In genomic region chr5:152592416-152592815, GRCh38 we compare ENCODE assay signal across 24 cellular contexts.
DNase-seq lines count a peak whose midpoint lies in the region; ATAC-seq and TF ChIP-seq lines count a peak whose summit lies in the region.
"Had no signal": no experiment of that assay in that cellular context is flagged by ENCODE, and none has a peak within 500 bp of the region (broad histone marks: within the 10 kb centered on the region; RNA-seq: fewer than 3 reads in every experiment).

No MANE protein-coding gene starts in this region.

- H3K4me3 Mint-ChIP-seq in chondrocyte (ENCODE audit: unreplicated experiment) (no peak overlapping the region), progenitor cell of endocrine pancreas (ENCODE audit: low read depth) (no peak overlapping the region)
- H3K4me3 Mint-ChIP-seq: activated CD4-positive, alpha-beta T cell treated with anti-CD3 and anti-CD28 coated beads, Interleukin-2, amount 10 ng/mL, durations not matched to agents 24 days and 14 days; CD14-positive monocyte; stimulated activated memory B cell treated with anti-CD40 and anti-IgM and Interleukin-4, amounts not matched to agents 10 μg/mL and 1 μg/mL and 100 μg/mL, for 72 hours; T-helper 2 cell treated with Interferon-gamma antibody and Interleukin-4, amounts not matched to agents 5 μg/mL and 100 μg/mL, for 36 hours had no signal

- ATAC-seq in upper lobe of left lung (ENCODE audit: low FRiP score in 2 of 2) (no peak), GM21576 (IDR thresholded peaks at IDR 0.05; ENCODE audit: unreplicated experiment) (no peak)
- ATAC-seq: HepG2; sciatic nerve; stimulated activated memory B cell treated with anti-CD40 and anti-IgM and Interleukin-4, amounts not matched to agents 10 μg/mL and 1 μg/mL and 100 μg/mL, for 72 hours had no signal

- no peaks in the 10 kb centered on the region for H3K4me1 ChIP-seq in upper lobe of left lung

- H3K27me3 Mint-ChIP-seq in chondrocyte (ENCODE audit: low read depth): no peaks in the 10 kb centered on the region
- no peaks in the 10 kb centered on the region for H3K27me3 Mint-ChIP-seq in progenitor cell of endocrine pancreas
- H3K27me3 Mint-ChIP-seq: activated CD4-positive, alpha-beta T cell treated with anti-CD3 and anti-CD28 coated beads, Interleukin-2, amount 10 ng/mL, durations not matched to agents 24 days and 14 days; stimulated activated memory B cell treated with anti-CD40 and anti-IgM and Interleukin-4, amounts not matched to agents 10 μg/mL and 1 μg/mL and 100 μg/mL, for 72 hours had no signal

- H3K27ac Mint-ChIP-seq in chondrocyte (ENCODE audit: unreplicated experiment) (no peak overlapping the region), progenitor cell of endocrine pancreas (no peak overlapping the region)
- H3K27ac Mint-ChIP-seq: activated CD4-positive, alpha-beta T cell treated with anti-CD3 and anti-CD28 coated beads, Interleukin-2, amount 10 ng/mL, durations not matched to agents 24 days and 14 days; CD14-positive monocyte; stimulated activated memory B cell treated with anti-CD40 and anti-IgM and Interleukin-4, amounts not matched to agents 10 μg/mL and 1 μg/mL and 100 μg/mL, for 72 hours; T-helper 2 cell treated with Interferon-gamma antibody and Interleukin-4, amounts not matched to agents 5 μg/mL and 100 μg/mL, for 36 hours had no signal

- 58 to 69% methylated on average over 2 of the region's 2 CpGs for WGBS in upper lobe of left lung, 2 donors

- H3K4me1 Mint-ChIP-seq in chondrocyte (ENCODE audit: low read depth) (no peaks in the 10 kb centered on the region), progenitor cell of endocrine pancreas (ENCODE audit: low read depth) (peaks cover 3% of the 10 kb centered on the region)
- H3K4me1 Mint-ChIP-seq: activated CD4-positive, alpha-beta T cell treated with anti-CD3 and anti-CD28 coated beads, Interleukin-2, amount 10 ng/mL, durations not matched to agents 24 days and 14 days; CD14-positive monocyte; stimulated activated memory B cell treated with anti-CD40 and anti-IgM and Interleukin-4, amounts not matched to agents 10 μg/mL and 1 μg/mL and 100 μg/mL, for 72 hours had no signal

- TF ChIP-seq EP300 in upper lobe of left lung (IDR thresholded peaks at IDR 0.05): no peak

- no peak for TF ChIP-seq POLR2A in upper lobe of left lung (IDR thresholded peaks at IDR 0.05)

- H3K9me3 Mint-ChIP-seq in chondrocyte (ENCODE audit: low read depth) (peaks cover 24% of the 10 kb centered on the region), progenitor cell of endocrine pancreas (ENCODE audit: low read depth) (peaks cover 15% of the 10 kb centered on the region)
- H3K9me3 Mint-ChIP-seq: activated CD4-positive, alpha-beta T cell treated with anti-CD3 and anti-CD28 coated beads, Interleukin-2, amount 10 ng/mL, durations not matched to agents 24 days and 14 days had no signal

- no peaks in the 10 kb centered on the region for H3K9me3 ChIP-seq in upper lobe of left lung

- H3K36me3 Mint-ChIP-seq in chondrocyte (ENCODE audit: low read depth) (no peaks in the 10 kb centered on the region), progenitor cell of endocrine pancreas (ENCODE audit: insufficient read depth) (no peaks in the 10 kb centered on the region)
- H3K36me3 Mint-ChIP-seq: CD14-positive monocyte; stimulated activated memory B cell treated with anti-CD40 and anti-IgM and Interleukin-4, amounts not matched to agents 10 μg/mL and 1 μg/mL and 100 μg/mL, for 72 hours had no signal

- H3K27me3 ChIP-seq in upper lobe of left lung: no peaks in the 10 kb centered on the region

- no peak overlapping the region for H3K4me3 ChIP-seq in upper lobe of left lung

- no peak overlapping the region for H3K27ac ChIP-seq in upper lobe of left lung
- H3K27ac ChIP-seq: 22Rv1 had no signal

- TF ChIP-seq CTCF in chondrocyte (IDR thresholded peaks at IDR 0.05) (peak; percentile 26), progenitor cell of endocrine pancreas (IDR thresholded peaks at IDR 0.05; ENCODE audit: unreplicated experiment) (peak; percentile 25), upper lobe of left lung (IDR thresholded peaks at IDR 0.05) (no peak)

- no peaks in the 10 kb centered on the region for H3K36me3 ChIP-seq in upper lobe of left lung

- DNase-seq in DMS 273 (lab: John Stamatoyannopoulos, UW; ENCODE audit: unreplicated experiment) (peak; percentile 2), DMS 273 treated with DMSO at 0.1 percent for 48 hours (lab: John Stamatoyannopoulos, UW) (no peak), OCI-M1 (lab: John Stamatoyannopoulos, UW) (peak; percentile 13), chondrocyte (ENCODE audit: low spot score) (no peak), progenitor cell of endocrine pancreas (ENCODE audit: low spot score, unreplicated experiment) (no peak), upper lobe of left lung (no peak), NCI-H226 (no peak)
- DNase-seq: activated CD4-positive, alpha-beta T cell treated with anti-CD3 and anti-CD28 coated beads, Interleukin-2, amount 10 ng/mL, durations not matched to agents 24 days and 14 days; activated gamma-delta T cell; activated T-cell treated with anti-CD3 and anti-CD28 coated beads, Interleukin-2, amount 50 U/mL, for 1 hour; Calu3; Karpas-422; kidney glomerular epithelial cell; NCI-H2171; posterior cingulate gyrus; RPMI8226; stimulated activated CD4-positive, alpha-beta T cell treated with anti-CD3 and anti-CD28 coated beads, Interleukin-4, amount 100 ng/mL, for 4 hours had no signal

Comparison
In these comparisons a context has a peak if more than half of its experiments do, and no peak if none do; other contexts are left out.
1. DNase-seq: peak in DMS 273 (single experiment) and OCI-M1 (single experiment); none in DMS 273 treated with DMSO at 0.1 percent for 48 hours (single experiment), chondrocyte (single experiment), progenitor cell of endocrine pancreas (single experiment), upper lobe of left lung (0 of 2) and NCI-H226 (single experiment).
2. CTCF ChIP-seq: peak in chondrocyte (single experiment) and progenitor cell of endocrine pancreas (single experiment); none in upper lobe of left lung (0 of 6).